ENCODE assay signal across 13 cellular contexts in genomic region chr22:40094449-40094848, GRCh38.
DNase-seq lines count a peak whose midpoint lies in the region; ATAC-seq, FAIRE-seq and TF ChIP-seq lines count a peak whose summit lies in the region.
"Had no signal": no experiment of that assay in that cellular context is flagged by ENCODE, and none has a peak within 500 bp of the region (broad histone marks: within the 10 kb centered on the region; RNA-seq: fewer than 3 reads in every experiment).

No MANE protein-coding gene starts in this region.

- no peaks in the 10 kb centered on the region for H3K9me3 ChIP-seq in CD4-positive, alpha-beta T cell (ENCODE audit: control insufficient read depth, low read length)
- no peaks in the 10 kb centered on the region for H3K9me3 ChIP-seq in mucosa of descending colon
- no peaks in the 10 kb centered on the region for H3K9me3 ChIP-seq in esophagus squamous epithelium
- H3K9me3 ChIP-seq: adrenal gland had no signal

- 6 to 9% methylated on average over 1 of the region's 1 CpG for WGBS in esophagus squamous epithelium, 2 donors

- H3K4me3 ChIP-seq in mucosa of descending colon (no peak overlapping the region), esophagus squamous epithelium (no peak overlapping the region)

- POLR2A ChIA-PET in CD4-positive, alpha-beta T cell (lab: Charles Lee): interaction anchor here (0.6 to 1.3 kb wide), 5 partner anchors 11 to 229 kb away, joined by 3 to 5 read pairs (median 3); no protein-coding TSS in a partner anchor
- POLR2A ChIA-PET in HEK293T (lab: Yijun Ruan, JAX): interaction anchor here (1.0 kb wide), 1 partner anchor 50 kb away, joined by 3 read pairs; no protein-coding TSS in a partner anchor

- peaks cover 78% of the 10 kb centered on the region for H3K4me1 Mint-ChIP-seq in CD4-positive, alpha-beta T cell (ENCODE audit: low read depth)
- H3K4me1 Mint-ChIP-seq in activated naive CD8-positive, alpha-beta T cell treated with anti-CD3 and anti-CD28 coated beads, Interleukin-2, amount 50 U/mL, for 24 hours: peaks cover 75% of the 10 kb centered on the region

- H3K27me3 ChIP-seq in CD4-positive, alpha-beta T cell (ENCODE audit: control insufficient read depth, insufficient read depth, low read length): no peaks in the 10 kb centered on the region
- no peaks in the 10 kb centered on the region for H3K27me3 ChIP-seq in esophagus squamous epithelium
- H3K27me3 ChIP-seq: adrenal gland had no signal

- intact Hi-C loops in CD4-positive, alpha-beta T cell (cut with DNase I, micrococcal nuclease): no loop called here
- intact Hi-C loops in mucosa of descending colon (cut with DNase I, micrococcal nuclease): no loop called here
- intact Hi-C loops in esophagus squamous epithelium (cut with DNase I): no loop called here

- no peaks in the 10 kb centered on the region for H3K27me3 Mint-ChIP-seq in CD4-positive, alpha-beta T cell
- H3K27me3 Mint-ChIP-seq in activated naive CD8-positive, alpha-beta T cell treated with anti-CD3 and anti-CD28 coated beads, Interleukin-2, amount 50 U/mL, for 24 hours: no peaks in the 10 kb centered on the region
- H3K27me3 Mint-ChIP-seq: IgD-negative memory B cell had no signal

- TF ChIP-seq POLR2A in H54 (IDR thresholded peaks at IDR 0.05; ENCODE audit: low read depth, low read length) (no peak), esophagus squamous epithelium (IDR thresholded peaks at IDR 0.05) (no peak)

- H3K27ac Mint-ChIP-seq in CD4-positive, alpha-beta T cell: peak overlapping the region; percentile 24
- peak overlapping the region; percentile 82 for H3K27ac Mint-ChIP-seq in activated naive CD8-positive, alpha-beta T cell treated with anti-CD3 and anti-CD28 coated beads, Interleukin-2, amount 50 U/mL, for 24 hours

- peak; percentile 6 for FAIRE-seq in H54 (lab: Jason Lieb, UNC)
- FAIRE-seq: TTC549 had no signal

- H3K9me3 Mint-ChIP-seq in CD4-positive, alpha-beta T cell: peaks cover 2% of the 10 kb centered on the region
- no peaks in the 10 kb centered on the region for H3K9me3 Mint-ChIP-seq in activated naive CD8-positive, alpha-beta T cell treated with anti-CD3 and anti-CD28 coated beads, Interleukin-2, amount 50 U/mL, for 24 hours
- H3K9me3 Mint-ChIP-seq: IgD-negative memory B cell had no signal

- H3K4me3 Mint-ChIP-seq in CD4-positive, alpha-beta T cell: peak overlapping the region; percentile 36
- peak overlapping the region; percentile 71 for H3K4me3 Mint-ChIP-seq in activated naive CD8-positive, alpha-beta T cell treated with anti-CD3 and anti-CD28 coated beads, Interleukin-2, amount 50 U/mL, for 24 hours

- peak; percentile 45 for ATAC-seq in CD4-positive, alpha-beta T cell (ENCODE audit: poor library complexity)
- ATAC-seq in activated naive CD8-positive, alpha-beta T cell treated with anti-CD3 and anti-CD28 coated beads, Interleukin-2, amount 50 U/mL, for 24 hours: no peak
- ATAC-seq in mucosa of descending colon: peak; percentile 37
- ATAC-seq in HG03378 (IDR thresholded peaks at IDR 0.05; ENCODE audit: unreplicated experiment): no peak

- no peak for DNase-seq in CD4-positive, alpha-beta T cell
- no peak for DNase-seq in H54 (ENCODE audit: insufficient read length, low spot score)
- no peak for DNase-seq in activated naive CD8-positive, alpha-beta T cell treated with anti-CD3 and anti-CD28 coated beads, Interleukin-2, amount 50 U/mL, for 24 hours
- no peak for DNase-seq in mucosa of descending colon
- DNase-seq in HEK293T (ENCODE audit: extremely low spot score): no peak
- no peak for DNase-seq in activated gamma-delta T cell (lab: John Stamatoyannopoulos, UW)
- no peak for DNase-seq in esophagus squamous epithelium (lab: John Stamatoyannopoulos, UW)
- DNase-seq: adrenal gland, Calu3 had no signal

- no peak overlapping the region for H3K27ac ChIP-seq in CD4-positive, alpha-beta T cell (ENCODE audit: low read depth, low read length)
- no peak overlapping the region for H3K27ac ChIP-seq in esophagus squamous epithelium
- H3K27ac ChIP-seq: RWPE1 had no signal

- TF ChIP-seq CTCF in CD4-positive, alpha-beta T cell (IDR thresholded peaks at IDR 0.05): no peak
- TF ChIP-seq CTCF in mucosa of descending colon (IDR thresholded peaks at IDR 0.05): no peak
- TF ChIP-seq CTCF in esophagus squamous epithelium (IDR thresholded peaks at IDR 0.05): no peak

- H3K36me3 ChIP-seq in mucosa of descending colon (ENCODE audit: low read depth) (no peaks in the 10 kb centered on the region), esophagus squamous epithelium (no peaks in the 10 kb centered on the region)
- H3K36me3 ChIP-seq: adrenal gland had no signal

- no peaks in the 10 kb centered on the region for H3K36me3 Mint-ChIP-seq in CD4-positive, alpha-beta T cell (ENCODE audit: low read depth)
- no peaks in the 10 kb centered on the region for H3K36me3 Mint-ChIP-seq in activated naive CD8-positive, alpha-beta T cell treated with anti-CD3 and anti-CD28 coated beads, Interleukin-2, amount 50 U/mL, for 24 hours (ENCODE audit: low read depth)

- H3K4me1 ChIP-seq in mucosa of descending colon (ENCODE audit: low read depth) (peaks cover 14% of the 10 kb centered on the region), esophagus squamous epithelium (peaks cover 0 to 18% (median 0%) of the 10 kb centered on the region in 3 donors)

- CTCF ChIA-PET in CD4-positive, alpha-beta T cell (lab: Charles Lee): no interaction called here
- CTCF ChIA-PET in HEK293T (lab: Yijun Ruan, JAX): no interaction called here

TF ChIP-seq in HEK293T, 16 proteins besides CTCF, POLR2A, EP300 and RAD21:
- no peak for TF ChIP-seq FOXM1 (IDR thresholded peaks at IDR 0.05; ENCODE audit: borderline replicate concordance)
- TF ChIP-seq LEF1 (IDR thresholded peaks at IDR 0.05; ENCODE audit: borderline replicate concordance): no peak
- TF ChIP-seq BHLHE40 (IDR thresholded peaks at IDR 0.05; ENCODE audit: borderline replicate concordance): no peak
- TF ChIP-seq FOXA1 (IDR thresholded peaks at IDR 0.05): no peak
- TF ChIP-seq TARDBP (IDR thresholded peaks at IDR 0.05): no peak
- TF ChIP-seq SP1 (IDR thresholded peaks at IDR 0.05): no peak
- TF ChIP-seq CTBP1 (IDR thresholded peaks at IDR 0.05; ENCODE audit: borderline replicate concordance): no peak
- no peak for TF ChIP-seq PKNOX1 (IDR thresholded peaks at IDR 0.05)
- TF ChIP-seq ARNT (IDR thresholded peaks at IDR 0.05): no peak
- no peak for TF ChIP-seq ZNF384 (IDR thresholded peaks at IDR 0.05)
- TF ChIP-seq ELF4 (IDR thresholded peaks at IDR 0.05): no peak
- TF ChIP-seq SUZ12 (IDR thresholded peaks at IDR 0.05): no peak
- TF ChIP-seq NFRKB (IDR thresholded peaks at IDR 0.05): no peak

Comparison
In these comparisons a context has a peak if more than half of its experiments do, and no peak if none do; other contexts are left out.
1. ATAC-seq: peak in CD4-positive, alpha-beta T cell (single experiment) and mucosa of descending colon (single experiment); none in activated naive CD8-positive, alpha-beta T cell treated with anti-CD3 and anti-CD28 coated beads, Interleukin-2, amount 50 U/mL, for 24 hours (single experiment) and HG03378 (single experiment).